Comparison of ENCODE assay signal across 1 cellular context in the genomic region with DNA sequence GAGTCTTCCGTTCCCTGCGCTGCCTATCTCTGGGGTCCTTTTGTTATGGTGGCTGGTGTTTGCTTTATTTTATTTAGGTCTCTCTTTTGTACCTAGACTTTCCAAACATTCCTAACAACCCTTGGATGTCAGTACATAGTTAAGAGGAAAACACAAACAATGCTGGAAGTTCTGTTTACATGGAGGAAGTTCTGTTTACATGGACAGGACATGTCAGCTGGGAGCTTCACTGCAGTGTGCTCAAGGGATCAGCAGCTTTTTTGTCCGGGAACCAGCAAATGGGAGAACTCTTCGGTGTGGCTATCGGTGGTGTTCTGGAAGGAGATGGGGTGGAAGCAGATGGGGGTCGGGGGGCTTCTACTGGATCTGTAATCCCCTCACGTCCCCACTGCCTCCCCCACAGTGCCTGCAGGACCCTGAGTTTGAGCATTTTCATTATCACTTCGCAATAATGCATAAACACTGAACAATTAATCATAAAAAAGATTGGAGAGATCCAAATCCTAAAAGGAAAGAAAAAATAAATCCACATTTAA.
TF ChIP-seq lines count a peak whose summit lies in the region.

No MANE protein-coding gene starts in this region.

TF ChIP-seq in liver, 16 proteins besides CTCF, POLR2A, EP300 and RAD21 (continued from another document):
- TF ChIP-seq HNF4A (conservative IDR thresholded peaks at IDR 0.05): no peak
- TF ChIP-seq, protein P1, sequence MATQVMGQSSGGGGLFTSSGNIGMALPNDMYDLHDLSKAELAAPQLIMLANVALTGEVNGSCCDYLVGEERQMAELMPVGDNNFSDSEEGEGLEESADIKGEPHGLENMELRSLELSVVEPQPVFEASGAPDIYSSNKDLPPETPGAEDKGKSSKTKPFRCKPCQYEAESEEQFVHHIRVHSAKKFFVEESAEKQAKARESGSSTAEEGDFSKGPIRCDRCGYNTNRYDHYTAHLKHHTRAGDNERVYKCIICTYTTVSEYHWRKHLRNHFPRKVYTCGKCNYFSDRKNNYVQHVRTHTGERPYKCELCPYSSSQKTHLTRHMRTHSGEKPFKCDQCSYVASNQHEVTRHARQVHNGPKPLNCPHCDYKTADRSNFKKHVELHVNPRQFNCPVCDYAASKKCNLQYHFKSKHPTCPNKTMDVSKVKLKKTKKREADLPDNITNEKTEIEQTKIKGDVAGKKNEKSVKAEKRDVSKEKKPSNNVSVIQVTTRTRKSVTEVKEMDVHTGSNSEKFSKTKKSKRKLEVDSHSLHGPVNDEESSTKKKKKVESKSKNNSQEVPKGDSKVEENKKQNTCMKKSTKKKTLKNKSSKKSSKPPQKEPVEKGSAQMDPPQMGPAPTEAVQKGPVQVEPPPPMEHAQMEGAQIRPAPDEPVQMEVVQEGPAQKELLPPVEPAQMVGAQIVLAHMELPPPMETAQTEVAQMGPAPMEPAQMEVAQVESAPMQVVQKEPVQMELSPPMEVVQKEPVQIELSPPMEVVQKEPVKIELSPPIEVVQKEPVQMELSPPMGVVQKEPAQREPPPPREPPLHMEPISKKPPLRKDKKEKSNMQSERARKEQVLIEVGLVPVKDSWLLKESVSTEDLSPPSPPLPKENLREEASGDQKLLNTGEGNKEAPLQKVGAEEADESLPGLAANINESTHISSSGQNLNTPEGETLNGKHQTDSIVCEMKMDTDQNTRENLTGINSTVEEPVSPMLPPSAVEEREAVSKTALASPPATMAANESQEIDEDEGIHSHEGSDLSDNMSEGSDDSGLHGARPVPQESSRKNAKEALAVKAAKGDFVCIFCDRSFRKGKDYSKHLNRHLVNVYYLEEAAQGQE (IDR thresholded peaks at IDR 0.05): no peak
- TF ChIP-seq SP1 (IDR thresholded peaks at IDR 0.05): no peak
- no peak for TF ChIP-seq HNF4G (IDR thresholded peaks at IDR 0.05)
TF ChIP-seq in liver: peak in this region for 0.
